Comparison of ENCODE assay signal across 17 cellular contexts in the genomic region with DNA sequence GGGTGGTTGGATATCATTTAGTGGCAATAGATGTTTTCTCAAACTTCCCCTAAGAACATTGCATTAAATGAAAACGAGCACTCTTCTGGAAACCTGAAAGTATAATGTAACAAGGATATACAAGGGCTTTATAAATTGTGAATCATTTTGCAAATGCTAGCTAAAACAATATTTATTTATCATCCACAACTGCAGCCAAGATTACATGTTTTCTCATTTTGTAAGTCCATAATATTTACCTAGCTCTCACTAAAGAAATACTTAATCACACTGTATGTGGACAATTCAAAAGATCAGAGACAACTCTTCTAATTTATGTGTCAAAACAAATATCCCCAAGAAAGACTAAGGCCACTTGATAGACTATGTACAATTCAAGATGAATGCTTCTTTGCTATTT.
DNase-seq lines count a peak whose midpoint lies in the region; ATAC-seq and TF ChIP-seq lines count a peak whose summit lies in the region.
"Had no signal": no experiment of that assay in that cellular context is flagged by ENCODE, and none has a peak within 500 bp of the region (broad histone marks: within the 10 kb centered on the region; RNA-seq: fewer than 3 reads in every experiment).

No MANE protein-coding gene starts in this region.

- H3K9me3 Mint-ChIP-seq in HFFc6 = no peaks in the 10 kb centered on the region
- H3K9me3 Mint-ChIP-seq: CD4-positive, alpha-beta T cell had no signal

- peak overlapping the region; percentile 27; the same call in 1 of the 2 replicates for H3K27ac Mint-ChIP-seq in HFFc6
- H3K27ac Mint-ChIP-seq: CD4-positive, alpha-beta T cell had no signal

- H3K27ac ChIP-seq in ACC112 (ENCODE audit: low read depth, low read length) = peak overlapping the region; percentile 34; the same call in 1 of the 2 replicates
- peak overlapping the region; percentile 74 for H3K27ac ChIP-seq in PC-3 (ENCODE audit: low read length)
- no peak overlapping the region for H3K27ac ChIP-seq in left lung
- H3K27ac ChIP-seq in WERI-Rb-1 = no peak overlapping the region
- H3K27ac ChIP-seq: GM23248 had no signal

- no peaks in the 10 kb centered on the region for H3K79me2 ChIP-seq in ACC112 (ENCODE audit: control insufficient read depth, insufficient read depth, low read length, unreplicated experiment)
- H3K79me2 ChIP-seq in PC-3 (ENCODE audit: low read length) = no peaks in the 10 kb centered on the region

- intact Hi-C loops in PC-3 (cut with micrococcal nuclease) (loop anchor here (1.0 kb wide), 2 partner anchors 25 to 336 kb away; no protein-coding TSS in a partner anchor), left lung (cut with DNase I) (no loop called here)

- no peaks in the 10 kb centered on the region; the same call in 1 of the 2 replicates for H3K36me3 Mint-ChIP-seq in HFFc6 (ENCODE audit: low read depth)

- H3K4me3 ChIP-seq in ACC112 (ENCODE audit: low read depth, low read length) = no peak overlapping the region
- H3K4me3 ChIP-seq in PC-3 (ENCODE audit: low read length) = peak overlapping the region; percentile 26; the same call in 1 of the 2 replicates
- H3K4me3 ChIP-seq in left lung = no peak overlapping the region
- no peak overlapping the region for H3K4me3 ChIP-seq in WERI-Rb-1 (ENCODE audit: low read depth, low read length)
- H3K4me3 ChIP-seq: GM12878, GM23248, HAP-1, K562 had no signal

- peak overlapping the region; percentile 71 for H3K4me2 ChIP-seq in PC-3 (ENCODE audit: low read length)

- peaks cover 48% of the 10 kb centered on the region for H3K4me1 ChIP-seq in ACC112 (ENCODE audit: control insufficient read depth, insufficient read depth, low read length, unreplicated experiment)
- H3K4me1 ChIP-seq in PC-3 (ENCODE audit: insufficient read depth, low read length) = peaks cover 29% of the 10 kb centered on the region
- peaks cover 0 to 5% of the 10 kb centered on the region in 2 donors for H3K4me1 ChIP-seq in left lung

- no peaks in the 10 kb centered on the region for H3K36me3 ChIP-seq in ACC112 (ENCODE audit: insufficient read depth, low read length)
- no peaks in the 10 kb centered on the region for H3K36me3 ChIP-seq in PC-3 (ENCODE audit: low read depth, low read length)
- no peaks in the 10 kb centered on the region for H3K36me3 ChIP-seq in left lung
- no peaks in the 10 kb centered on the region for H3K36me3 ChIP-seq in WERI-Rb-1
- H3K36me3 ChIP-seq: HAP-1 had no signal

- no peaks in the 10 kb centered on the region for H4K20me1 ChIP-seq in PC-3 (ENCODE audit: low read length)

- H3K4me3 Mint-ChIP-seq in HFFc6 = no peak overlapping the region
- H3K4me3 Mint-ChIP-seq: CD4-positive, alpha-beta T cell had no signal

- DNase-seq in HFFc6 (no peak), PC-3 (peak; percentile 61), left lung (no peak), iPS-NIHi11 (ENCODE audit: low spot score) (no peak), WERI-Rb-1 (no peak), COLO668 (lab: John Stamatoyannopoulos, UW; ENCODE audit: unreplicated experiment) (no peak)
- DNase-seq: AML-193; CD4-positive, alpha-beta T cell; DMS153; DND-41; EL had no signal

- H3K4me1 Mint-ChIP-seq in HFFc6 (ENCODE audit: low read depth) = peaks cover 72% of the 10 kb centered on the region

- H3K9ac ChIP-seq in PC-3 (ENCODE audit: low read length) = peak overlapping the region; percentile 10; the same call in 1 of the 2 replicates
- H3K9ac ChIP-seq: GM23248 had no signal

- POLR2A ChIA-PET in PC-3 (lab: Charles Lee; ENCODE audit: unreplicated experiment) = interaction anchor here (0.7 kb wide), 1 partner anchor 1800 kb away, joined by 21 read pairs; no protein-coding TSS in a partner anchor

- no peak overlapping the region for H2AFZ ChIP-seq in ACC112 (ENCODE audit: low read length, unreplicated experiment)
- no peak overlapping the region for H2AFZ ChIP-seq in PC-3 (ENCODE audit: low read length)
- H2AFZ ChIP-seq: GM23248 had no signal

- CTCF ChIA-PET in PC-3 (lab: Charles Lee) = interaction anchor here (0.9 to 1.3 kb wide), 2 partner anchors 19 to 28 kb away, joined by 6 to 13 read pairs; no protein-coding TSS in a partner anchor

- no TSS peak for BruUV-seq in PC-3 (replicated peaks; lab: Mats Ljungman, UMichigan)

- no peaks in the 10 kb centered on the region for H3F3A ChIP-seq in PC-3 (ENCODE audit: low read length, unreplicated experiment)

- H3K9me3 ChIP-seq in PC-3 (ENCODE audit: low read length) (no peaks in the 10 kb centered on the region), left lung (no peaks in the 10 kb centered on the region), WERI-Rb-1 (ENCODE audit: severe bottlenecking) (no peaks in the 10 kb centered on the region)
- H3K9me3 ChIP-seq: HAP-1 had no signal

- H3K9me2 ChIP-seq in PC-3 (replicated peaks; ENCODE audit: low read length) = no peaks in the 10 kb centered on the region

- H3K27me3 Mint-ChIP-seq in HFFc6 (ENCODE audit: insufficient read depth) = no peaks in the 10 kb centered on the region; the same call in 1 of the 2 replicates

- TF ChIP-seq CTCF in HFFc6 (IDR thresholded peaks at IDR 0.05) = no peak
- no peak for TF ChIP-seq CTCF in PC-3 (conservative IDR thresholded peaks at IDR 0.05; ENCODE audit: low read depth, low read length)
- TF ChIP-seq CTCF in left lung (IDR thresholded peaks at IDR 0.05) = no peak
- no peak for TF ChIP-seq CTCF in WERI-Rb-1 (IDR thresholded peaks at IDR 0.05; ENCODE audit: low read depth, low read length)

- ATAC-seq in PC-3 (peak; percentile 75), left lung (peak; percentile 26), HG03354 (IDR thresholded peaks at IDR 0.05; ENCODE audit: poor library complexity, severe bottlenecking, unreplicated experiment) (no peak)
- ATAC-seq: K562 had no signal

- no peaks in the 10 kb centered on the region for H3K27me3 ChIP-seq in ACC112 (ENCODE audit: insufficient read depth, low read length)
- no peaks in the 10 kb centered on the region for H3K27me3 ChIP-seq in PC-3 (ENCODE audit: low read length)
- no peaks in the 10 kb centered on the region for H3K27me3 ChIP-seq in left lung
- peaks cover 8% of the 10 kb centered on the region for H3K27me3 ChIP-seq in WERI-Rb-1 (ENCODE audit: insufficient read depth, low read depth, severe bottlenecking)

Comparison
In these comparisons a context has a peak if more than half of its experiments do, and no peak if none do; other contexts are left out.
1. H3K27ac ChIP-seq: peak in ACC112 (single experiment) and PC-3 (single experiment); none in left lung (0 of 2) and WERI-Rb-1 (single experiment).